ENCODE assay signal across 1 cellular context in the genomic region with DNA sequence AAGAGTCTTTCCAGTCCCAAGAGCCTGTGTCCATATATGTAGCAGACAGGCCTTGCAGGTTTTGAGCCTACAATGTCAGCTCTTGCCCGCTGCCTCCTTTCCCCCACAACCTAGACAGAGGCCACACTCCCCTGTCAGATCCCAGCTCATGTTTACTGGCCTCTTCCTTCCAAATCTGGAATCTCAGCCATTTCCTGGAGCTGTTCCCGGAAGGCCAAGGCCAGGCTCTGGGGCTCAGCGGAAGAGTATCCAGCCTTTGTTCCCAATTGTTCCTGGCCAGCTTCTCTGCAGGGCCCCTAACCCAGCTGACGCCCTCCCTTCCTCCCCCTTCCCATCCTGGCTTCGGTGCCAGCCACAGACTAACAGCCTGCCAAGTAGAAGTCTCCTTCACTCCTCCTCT.
TF ChIP-seq lines count a peak whose summit lies in the region.

No MANE protein-coding gene starts in this region.

TF ChIP-seq in A549, 52 proteins besides CTCF, POLR2A, EP300 and RAD21 (continued from another document):
- TF ChIP-seq RARB (CRISPR knock-in tag; IDR thresholded peaks at IDR 0.05), result no peak
- TF ChIP-seq HEYL (CRISPR knock-in tag; IDR thresholded peaks at IDR 0.05), result no peak
- no peak for TF ChIP-seq EHF (CRISPR knock-in tag; IDR thresholded peaks at IDR 0.05)
- no peak for TF ChIP-seq GATA3 (IDR thresholded peaks at IDR 0.05; ENCODE audit: borderline replicate concordance)
- TF ChIP-seq, protein P1, sequence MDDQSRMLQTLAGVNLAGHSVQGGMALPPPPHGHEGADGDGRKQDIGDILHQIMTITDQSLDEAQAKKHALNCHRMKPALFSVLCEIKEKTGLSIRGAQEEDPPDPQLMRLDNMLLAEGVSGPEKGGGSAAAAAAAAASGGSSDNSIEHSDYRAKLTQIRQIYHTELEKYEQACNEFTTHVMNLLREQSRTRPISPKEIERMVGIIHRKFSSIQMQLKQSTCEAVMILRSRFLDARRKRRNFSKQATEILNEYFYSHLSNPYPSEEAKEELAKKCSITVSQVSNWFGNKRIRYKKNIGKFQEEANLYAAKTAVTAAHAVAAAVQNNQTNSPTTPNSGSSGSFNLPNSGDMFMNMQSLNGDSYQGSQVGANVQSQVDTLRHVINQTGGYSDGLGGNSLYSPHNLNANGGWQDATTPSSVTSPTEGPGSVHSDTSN (IDR thresholded peaks at IDR 0.05), result no peak
- no peak for TF ChIP-seq PHF8 (IDR thresholded peaks at IDR 0.05; ENCODE audit: borderline replicate concordance, low read depth)
- TF ChIP-seq MYC (IDR thresholded peaks at IDR 0.05; ENCODE audit: borderline replicate concordance, low read length), result no peak
- no peak for TF ChIP-seq ZFP36 (IDR thresholded peaks at IDR 0.05; ENCODE audit: borderline replicate concordance, partially characterized antibody)
TF ChIP-seq in A549: peak in this region for 0.
